ENCODE assay signal across 26 cellular contexts in genomic region chr14:74695406-74695805, GRCh38.
"Had no signal": no experiment of that assay in that cellular context is flagged by ENCODE, and none has a peak within 500 bp of the region (broad histone marks: within the 10 kb centered on the region; RNA-seq: fewer than 3 reads in every experiment).

No MANE protein-coding gene starts in this region.

- H3K27ac ChIP-seq: breast epithelium, gastrocnemius medialis, left ventricle myocardium inferior, neural progenitor cell, sigmoid colon, upper lobe of right lung, VCaP had no signal

- H3K4me1 Mint-ChIP-seq: mesothelial cell of epicardium, neural progenitor cell had no signal

- H3K27ac Mint-ChIP-seq: activated CD4-positive, alpha-beta T cell treated with anti-CD3 and anti-CD28 coated beads, Interleukin-2, amount 10 ng/mL, durations not matched to agents 7 days and 5 days; activated naive CD4-positive, alpha-beta T cell treated with anti-CD3 and anti-CD28 coated beads for 36 hours; activated naive CD8-positive, alpha-beta T cell treated with anti-CD3 and anti-CD28 coated beads, Interleukin-2, amount 10 ng/mL, durations not matched to agents 7 days and 5 days; mesothelial cell of epicardium; neural progenitor cell; stimulated activated naive B cell treated with anti-CD40 and anti-IgM and Interleukin-4, amounts not matched to agents 10 μg/mL and 1 μg/mL and 100 μg/mL, for 72 hours had no signal

- H3K4me3 ChIP-seq: breast epithelium, gastrocnemius medialis, left ventricle myocardium inferior, neural progenitor cell, sigmoid colon, smooth muscle cell, upper lobe of right lung had no signal

- H3K9me3 ChIP-seq: breast epithelium, gastrocnemius medialis, left ventricle myocardium inferior, sigmoid colon, upper lobe of right lung had no signal

- H3K4me3 Mint-ChIP-seq: activated CD4-positive, alpha-beta T cell treated with anti-CD3 and anti-CD28 coated beads, Interleukin-2, amount 10 ng/mL, durations not matched to agents 7 days and 5 days; activated naive CD4-positive, alpha-beta T cell treated with anti-CD3 and anti-CD28 coated beads for 36 hours; activated naive CD8-positive, alpha-beta T cell treated with anti-CD3 and anti-CD28 coated beads, Interleukin-2, amount 10 ng/mL, durations not matched to agents 7 days and 5 days; central memory CD8-positive, alpha-beta T cell; mesothelial cell of epicardium; naive thymus-derived CD8-positive, alpha-beta T cell; neural progenitor cell; stimulated activated naive B cell treated with anti-CD40 and anti-IgM and Interleukin-4, amounts not matched to agents 10 μg/mL and 1 μg/mL and 100 μg/mL, for 72 hours had no signal

- H3K27me3 Mint-ChIP-seq: activated CD4-positive, alpha-beta T cell treated with anti-CD3 and anti-CD28 coated beads, Interleukin-2, amount 10 ng/mL, durations not matched to agents 7 days and 5 days; activated naive CD8-positive, alpha-beta T cell treated with anti-CD3 and anti-CD28 coated beads, Interleukin-2, amount 10 ng/mL, durations not matched to agents 7 days and 5 days; central memory CD8-positive, alpha-beta T cell; naive thymus-derived CD8-positive, alpha-beta T cell; stimulated activated naive B cell treated with anti-CD40 and anti-IgM and Interleukin-4, amounts not matched to agents 10 μg/mL and 1 μg/mL and 100 μg/mL, for 72 hours had no signal

- ATAC-seq: esophagus mucosa; gastrocnemius medialis; naive thymus-derived CD8-positive, alpha-beta T cell; stimulated activated naive B cell treated with anti-CD40 and anti-IgM and Interleukin-4, amounts not matched to agents 10 μg/mL and 1 μg/mL and 100 μg/mL, for 72 hours; upper lobe of right lung had no signal

- DNase-seq: activated CD4-positive, alpha-beta T cell treated with anti-CD3 and anti-CD28 coated beads, Interleukin-2, amount 10 ng/mL, durations not matched to agents 7 days and 5 days; activated CD4-positive, CD25-positive, alpha-beta regulatory T cell treated with anti-CD3 and anti-CD28 coated beads, Interleukin-2, amount 50 U/mL, for 72 hours; activated naive CD4-positive, alpha-beta T cell treated with anti-CD3 and anti-CD28 coated beads for 36 hours; activated naive CD8-positive, alpha-beta T cell treated with anti-CD3 and anti-CD28 coated beads, Interleukin-2, amount 10 ng/mL, durations not matched to agents 7 days and 5 days; activated T-cell treated with anti-CD3 and anti-CD28 coated beads, Interleukin-2, amount 50 U/mL, for 1 hour; amniotic stem cell; effector memory CD4-positive, alpha-beta T cell; gastrocnemius medialis; head of caudate nucleus; hypothalamus; left ventricle myocardium inferior; naive thymus-derived CD8-positive, alpha-beta T cell; sigmoid colon; stimulated activated CD4-positive, alpha-beta T cell treated with anti-CD3 and anti-CD28 coated beads, Interleukin-15, amount 100 ng/mL, for 24 hours; stimulated activated CD8-positive, alpha-beta memory T cell treated with anti-CD3 and anti-CD28 coated beads, Interleukin-4, amount 100 ng/mL, for 48 hours; stimulated activated naive B cell treated with anti-CD40 and anti-IgM and Interleukin-4, amounts not matched to agents 10 μg/mL and 1 μg/mL and 100 μg/mL, for 72 hours; T-helper 1 cell; T-helper 9 cell; upper lobe of right lung had no signal

- H3K27me3 ChIP-seq: breast epithelium, gastrocnemius medialis, neural progenitor cell, sigmoid colon, upper lobe of right lung had no signal

- H3K36me3 ChIP-seq: breast epithelium had no signal

- H3K4me1 ChIP-seq: breast epithelium, neural progenitor cell, sigmoid colon had no signal

- H3K9me3 Mint-ChIP-seq: activated CD4-positive, alpha-beta T cell treated with anti-CD3 and anti-CD28 coated beads, Interleukin-2, amount 10 ng/mL, durations not matched to agents 7 days and 5 days; activated naive CD4-positive, alpha-beta T cell treated with anti-CD3 and anti-CD28 coated beads for 36 hours; activated naive CD8-positive, alpha-beta T cell treated with anti-CD3 and anti-CD28 coated beads, Interleukin-2, amount 10 ng/mL, durations not matched to agents 7 days and 5 days; central memory CD8-positive, alpha-beta T cell; mesothelial cell of epicardium; naive thymus-derived CD8-positive, alpha-beta T cell; neural progenitor cell; stimulated activated naive B cell treated with anti-CD40 and anti-IgM and Interleukin-4, amounts not matched to agents 10 μg/mL and 1 μg/mL and 100 μg/mL, for 72 hours had no signal
